Comparison of ENCODE assay signal across 1 cellular context in the genomic region with DNA sequence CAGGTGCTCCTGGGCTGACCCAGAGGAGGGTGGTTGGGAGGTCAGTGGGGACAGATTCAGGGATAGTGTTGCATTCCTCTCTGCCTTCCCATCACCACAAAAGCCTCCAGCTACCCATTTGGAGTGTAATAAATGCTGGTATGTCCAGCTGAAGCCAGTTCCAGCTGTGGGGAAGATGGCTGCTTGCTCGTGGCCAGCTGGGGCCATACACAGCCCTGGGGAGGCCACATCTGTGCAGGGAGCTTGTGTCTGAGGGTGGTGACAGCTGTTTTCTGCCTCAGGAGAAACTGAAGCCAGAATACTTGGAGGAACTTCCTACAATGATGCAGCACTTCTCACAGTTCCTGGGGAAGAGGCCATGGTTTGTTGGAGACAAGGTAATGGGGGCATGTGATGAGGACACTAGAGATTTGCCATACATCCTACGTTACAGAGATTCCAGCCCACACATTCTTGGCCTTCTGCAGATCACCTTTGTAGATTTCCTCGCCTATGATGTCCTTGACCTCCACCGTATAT.
TF ChIP-seq lines count a peak whose summit lies in the region.

No MANE protein-coding gene starts in this region.

TF ChIP-seq in K562, 482 proteins besides CTCF, POLR2A, EP300 and RAD21:
- TF ChIP-seq MAFG (tag; conservative IDR thresholded peaks at IDR 0.05) (peak; percentile 57), ZNF146 (CRISPR knock-in tag; IDR thresholded peaks at IDR 0.05; ENCODE audit: unreplicated experiment) (no peak), ZNF408 (CRISPR knock-in tag; IDR thresholded peaks at IDR 0.05; ENCODE audit: low read depth) (no peak), TFAP4 (CRISPR knock-in tag; IDR thresholded peaks at IDR 0.05; ENCODE audit: borderline replicate concordance) (peak; percentile 54; the same call in 1 of the 2 replicates), POLR2AphosphoS5 (IDR thresholded peaks at IDR 0.05; ENCODE audit: control insufficient read depth, insufficient read depth, low read depth, low read length) (no peak), E2F8 (IDR thresholded peaks at IDR 0.05; ENCODE audit: low read depth, partially characterized antibody) (no peak), ADNP (tag; IDR thresholded peaks at IDR 0.05) (no peak), ZNF316 (IDR thresholded peaks at IDR 0.05) (peak; percentile 28), C11orf30 (IDR thresholded peaks at IDR 0.05; ENCODE audit: low read depth) (peak; percentile 59; the same call in 1 of the 2 replicates), RHOXF2B (CRISPR knock-in tag; conservative IDR thresholded peaks at IDR 0.05) (no peak), CBFA2T3 (IDR thresholded peaks at IDR 0.05) (peak; percentile 30; the same call in 1 of the 2 replicates), TSHZ1 (CRISPR knock-in tag; IDR thresholded peaks at IDR 0.05) (no peak), CEBPG (CRISPR knock-in tag; IDR thresholded peaks at IDR 0.05) (no peak), CEBPG (tag; conservative IDR thresholded peaks at IDR 0.05 in 1 of 2, IDR thresholded peaks at IDR 0.05 in 1 of 2) (no peak), HIVEP1 (CRISPR knock-in tag; IDR thresholded peaks at IDR 0.05) (no peak), YY1 (IDR thresholded peaks at IDR 0.05; ENCODE audit: borderline replicate concordance in 1 of 3, control insufficient read depth in 1 of 3, extremely low read depth in 1 of 3, insufficient read depth in 3 of 3, insufficient read length in 1 of 3, insufficient replicate concordance in 2 of 3, low read depth in 1 of 3, low read length in 2 of 3) (peak in 1 of 3 experiments; percentile 39), ZNF174 (CRISPR knock-in tag; IDR thresholded peaks at IDR 0.05) (no peak), LEF1 (IDR thresholded peaks at IDR 0.05) (no peak), NFE2 (IDR thresholded peaks at IDR 0.05; ENCODE audit: low read depth) (peak; percentile 79)
- TF ChIP-seq, protein P1, sequence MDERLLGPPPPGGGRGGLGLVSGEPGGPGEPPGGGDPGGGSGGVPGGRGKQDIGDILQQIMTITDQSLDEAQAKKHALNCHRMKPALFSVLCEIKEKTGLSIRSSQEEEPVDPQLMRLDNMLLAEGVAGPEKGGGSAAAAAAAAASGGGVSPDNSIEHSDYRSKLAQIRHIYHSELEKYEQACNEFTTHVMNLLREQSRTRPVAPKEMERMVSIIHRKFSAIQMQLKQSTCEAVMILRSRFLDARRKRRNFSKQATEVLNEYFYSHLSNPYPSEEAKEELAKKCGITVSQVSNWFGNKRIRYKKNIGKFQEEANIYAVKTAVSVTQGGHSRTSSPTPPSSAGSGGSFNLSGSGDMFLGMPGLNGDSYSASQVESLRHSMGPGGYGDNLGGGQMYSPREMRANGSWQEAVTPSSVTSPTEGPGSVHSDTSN (CRISPR knock-in tag; IDR thresholded peaks at IDR 0.05; ENCODE audit: low read depth) = no peak
- TF ChIP-seq, protein P1 (tag; conservative IDR thresholded peaks at IDR 0.05; ENCODE audit: low read depth) = 0 out of 2 replicates have a peak, but pooled peaks have one; percentile 8
- TF ChIP-seq, protein P2, sequence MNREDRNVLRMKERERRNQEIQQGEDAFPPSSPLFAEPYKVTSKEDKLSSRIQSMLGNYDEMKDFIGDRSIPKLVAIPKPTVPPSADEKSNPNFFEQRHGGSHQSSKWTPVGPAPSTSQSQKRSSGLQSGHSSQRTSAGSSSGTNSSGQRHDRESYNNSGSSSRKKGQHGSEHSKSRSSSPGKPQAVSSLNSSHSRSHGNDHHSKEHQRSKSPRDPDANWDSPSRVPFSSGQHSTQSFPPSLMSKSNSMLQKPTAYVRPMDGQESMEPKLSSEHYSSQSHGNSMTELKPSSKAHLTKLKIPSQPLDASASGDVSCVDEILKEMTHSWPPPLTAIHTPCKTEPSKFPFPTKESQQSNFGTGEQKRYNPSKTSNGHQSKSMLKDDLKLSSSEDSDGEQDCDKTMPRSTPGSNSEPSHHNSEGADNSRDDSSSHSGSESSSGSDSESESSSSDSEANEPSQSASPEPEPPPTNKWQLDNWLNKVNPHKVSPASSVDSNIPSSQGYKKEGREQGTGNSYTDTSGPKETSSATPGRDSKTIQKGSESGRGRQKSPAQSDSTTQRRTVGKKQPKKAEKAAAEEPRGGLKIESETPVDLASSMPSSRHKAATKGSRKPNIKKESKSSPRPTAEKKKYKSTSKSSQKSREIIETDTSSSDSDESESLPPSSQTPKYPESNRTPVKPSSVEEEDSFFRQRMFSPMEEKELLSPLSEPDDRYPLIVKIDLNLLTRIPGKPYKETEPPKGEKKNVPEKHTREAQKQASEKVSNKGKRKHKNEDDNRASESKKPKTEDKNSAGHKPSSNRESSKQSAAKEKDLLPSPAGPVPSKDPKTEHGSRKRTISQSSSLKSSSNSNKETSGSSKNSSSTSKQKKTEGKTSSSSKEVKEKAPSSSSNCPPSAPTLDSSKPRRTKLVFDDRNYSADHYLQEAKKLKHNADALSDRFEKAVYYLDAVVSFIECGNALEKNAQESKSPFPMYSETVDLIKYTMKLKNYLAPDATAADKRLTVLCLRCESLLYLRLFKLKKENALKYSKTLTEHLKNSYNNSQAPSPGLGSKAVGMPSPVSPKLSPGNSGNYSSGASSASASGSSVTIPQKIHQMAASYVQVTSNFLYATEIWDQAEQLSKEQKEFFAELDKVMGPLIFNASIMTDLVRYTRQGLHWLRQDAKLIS (CRISPR knock-in tag; IDR thresholded peaks at IDR 0.05) = 0 out of 2 replicates have a peak, but pooled peaks have one; percentile 29
TF ChIP-seq in K562: peak in this region for 9.
